ENCODE assay signal across 8 cellular contexts in genomic region chr17:69235338-69236058, GRCh38. TPM values are rescaled to one million over a fixed set of nuclear protein-coding genes. Genes with fewer than 3 reads are reported as not detected.
A peak's percentile ranks its signal among the peaks of the same experiment; 100 is the strongest.
DNase-seq lines count a peak whose midpoint lies in the region; ATAC-seq, FAIRE-seq and TF ChIP-seq lines count a peak whose summit lies in the region.

No MANE protein-coding gene starts in this region.

- POLR2A ChIA-PET in activated B cell treated with CpG ODN at 0.5 μM for 24 hours (lab: Charles Lee) = no interaction called here

- ATAC-seq in GM19035 (IDR thresholded peaks at IDR 0.05; ENCODE audit: unreplicated experiment) (peak; percentile 92), HG03196 (IDR thresholded peaks at IDR 0.05; ENCODE audit: unreplicated experiment) (peak; percentile 87), activated B cell treated with CpG ODN at 0.5 μM for 24 hours (ENCODE audit: low read depth) (peak; percentile 95)

- H3K27me3 Mint-ChIP-seq in activated B cell treated with CpG ODN at 0.5 μM for 24 hours = no peaks in the 10 kb centered on the region

- H3K9ac ChIP-seq in kidney (ENCODE audit: low read length in 2 of 2) = no peak overlapping the region

- CTCF ChIA-PET in activated B cell treated with CpG ODN at 0.5 μM for 24 hours (lab: Charles Lee) = interaction anchor here (0.6 to 4.4 kb wide), 8 partner anchors 9 to 702 kb away, joined by 3 to 52 read pairs (median 4); no protein-coding TSS in a partner anchor

- peaks cover 0 to 6% of the 10 kb centered on the region in 2 donors for H3K9me3 ChIP-seq in kidney (ENCODE audit: control insufficient read depth in 1 of 2, low read length in 2 of 2)

- H3K27ac Mint-ChIP-seq in activated B cell treated with CpG ODN at 0.5 μM for 24 hours = no peak overlapping the region

- no peaks in the 10 kb centered on the region for H3K36me3 ChIP-seq in kidney (ENCODE audit: control insufficient read depth in 1 of 2, insufficient read depth in 2 of 2, low read length in 2 of 2)

- H3K36me3 Mint-ChIP-seq in activated B cell treated with CpG ODN at 0.5 μM for 24 hours (ENCODE audit: low read depth) = peaks cover 3% of the 10 kb centered on the region

- H3K9me3 Mint-ChIP-seq in activated B cell treated with CpG ODN at 0.5 μM for 24 hours = peaks cover 7% of the 10 kb centered on the region

- no peak overlapping the region for H3K4me3 Mint-ChIP-seq in activated B cell treated with CpG ODN at 0.5 μM for 24 hours

- no peaks in the 10 kb centered on the region for H3K4me1 ChIP-seq in kidney (ENCODE audit: control insufficient read depth in 1 of 2, insufficient read depth in 1 of 2, low read depth in 1 of 2, low read length in 2 of 2)

- no peak overlapping the region for H3K27ac ChIP-seq in caudate nucleus (ENCODE audit: low read depth, low read length)
- no peak overlapping the region for H3K27ac ChIP-seq in kidney (ENCODE audit: low read depth in 2 of 2, low read length in 2 of 2)

- intact Hi-C loops in activated B cell treated with CpG ODN at 0.5 μM for 24 hours (cut with micrococcal nuclease) (loop anchor here (1.0 to 10.0 kb wide), 5 partner anchors 117 to 698 kb away; no protein-coding TSS in a partner anchor), kidney (cut with DNase I) (loop anchor here (5.0 kb wide), 1 partner anchor 458 kb away; no protein-coding TSS in a partner anchor)

- TF ChIP-seq CTCF in AG10803 (conservative IDR thresholded peaks at IDR 0.05; ENCODE audit: low read length) (peak; percentile 88), activated B cell treated with CpG ODN at 0.5 μM for 24 hours (IDR thresholded peaks at IDR 0.05) (peak; percentile 29), kidney (IDR thresholded peaks at IDR 0.05; ENCODE audit: borderline replicate concordance, extremely low read depth, insufficient read depth) (peak; percentile 76)

- no peak overlapping the region for H3K4me3 ChIP-seq in AG10803 (ENCODE audit: low read length)
- no peak overlapping the region for H3K4me3 ChIP-seq in kidney (ENCODE audit: low read length in 2 of 2)

- DNase-seq in AG10803 (ENCODE audit: low read depth) (peak; percentile 83), NCI-H226 (peak; percentile 26), activated B cell treated with CpG ODN at 0.5 μM for 24 hours (peak; percentile 42), caudate nucleus (lab: John Stamatoyannopoulos, UW) (peak in 58 of 61 donors; percentile 2 to 84 (median 50)), kidney (peak; percentile 83)
- DNase-seq in stimulated activated CD4-positive, alpha-beta T cell treated with anti-CD3 and anti-CD28 coated beads, Interleukin-2, amount 100 ng/mL, for 4 hours (ENCODE audit: low read depth) = peak; percentile 16

- H3K4me1 Mint-ChIP-seq in activated B cell treated with CpG ODN at 0.5 μM for 24 hours = peaks cover 5% of the 10 kb centered on the region

- FAIRE-seq in kidney (lab: Jason Lieb, UNC) = peak; percentile 3

RNA-seq across cellular contexts. Expression of gene ABCA10, which starts 6.9 kb away (rescaled TPM):
- total RNA-seq in activated B cell treated with CpG ODN at 0.5 μM for 24 hours (1.1 and 1.8 TPM in 2 replicates), kidney (4.2 TPM)
- polyA plus RNA-seq in kidney (ENCODE audit: insufficient read depth, low read depth, low replicate concordance) = 2.1 TPM

Comparison
In these comparisons a context has a peak if more than half of its experiments do, and no peak if none do; other contexts are left out.
1. DNase-seq: peak in every context shown above with its lines; median percentile 83 in AG10803; 83 in kidney; 50 in caudate nucleus; 42 in activated B cell treated with CpG ODN at 0.5 μM for 24 hours; 26 in NCI-H226; 16 in stimulated activated CD4-positive, alpha-beta T cell treated with anti-CD3 and anti-CD28 coated beads, Interleukin-2, amount 100 ng/mL, for 4 hours.
2. CTCF ChIP-seq: peak in every context shown above with its lines; median percentile 88 in AG10803; 76 in kidney; 29 in activated B cell treated with CpG ODN at 0.5 μM for 24 hours.